ENCODE assay signal across 11 cellular contexts in the genomic region with DNA sequence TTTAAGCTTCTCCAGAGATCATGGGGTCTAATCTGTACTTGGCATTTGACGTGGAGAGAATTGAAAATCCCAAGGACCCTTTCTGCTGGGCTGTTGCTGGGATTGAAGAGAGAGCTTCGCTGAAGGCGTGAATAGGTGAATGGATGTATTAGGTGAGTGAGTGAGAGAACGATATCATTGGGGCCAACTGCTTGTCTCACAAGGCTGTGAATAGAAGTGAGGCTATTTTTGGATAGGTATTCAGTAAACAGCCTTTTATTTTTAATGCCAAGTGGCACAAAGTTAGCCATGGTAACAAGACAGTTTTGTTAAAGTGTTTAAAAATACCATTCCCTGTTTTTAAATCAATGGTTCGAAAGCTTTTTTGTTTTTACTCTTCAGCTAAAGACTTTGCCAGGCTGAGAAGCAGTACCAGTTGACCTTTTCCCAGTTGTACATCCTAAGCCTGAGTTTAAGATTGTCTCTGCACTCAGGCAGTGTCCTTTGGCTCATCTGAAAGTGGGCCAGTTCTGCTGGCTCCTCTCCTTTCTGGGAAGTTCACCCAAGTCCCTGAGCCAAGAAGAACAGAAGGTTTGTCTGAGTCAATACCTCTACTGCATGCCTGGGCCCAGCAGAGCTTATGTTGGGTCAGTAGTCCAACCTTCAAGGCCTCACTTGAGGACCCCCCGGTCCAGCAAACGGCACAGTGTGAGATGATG.
DNase-seq lines count a peak whose midpoint lies in the region; ATAC-seq, FAIRE-seq and TF ChIP-seq lines count a peak whose summit lies in the region.
"Had no signal": no experiment of that assay in that cellular context is flagged by ENCODE, and none has a peak within 500 bp of the region (broad histone marks: within the 10 kb centered on the region; RNA-seq: fewer than 3 reads in every experiment).

No MANE protein-coding gene starts in this region.

- FAIRE-seq in GM19239 (lab: Jason Lieb, UNC) = no peak
- FAIRE-seq: K562 had no signal

- intact Hi-C loops in MCF 10A (cut with micrococcal nuclease) (no loop called here), mammary epithelial cell (cut with micrococcal nuclease) (no loop called here), esophagus squamous epithelium (cut with DNase I) (no loop called here), aorta (cut with DNase I) (loop anchor here in 1 of 2 donors (5.0 kb wide), 1 partner anchor 35 kb away; no protein-coding TSS in a partner anchor)
- intact Hi-C loops in activated T-helper 1 cell treated with anti-CD3 and anti-CD28 coated beads, Interleukin-12 subunit alpha, Interleukin-12 subunit beta, Interleukin-2, Interleukin-4 antibody, amounts not matched to agents 30 ng/mL and 10 ng/mL and 1 ng/mL, durations not matched to agents 14 hours and 24 hours and 36 hours (cut with micrococcal nuclease) = no loop called here

- H3K4me3 ChIP-seq in mammary epithelial cell (replicated peaks in 1 of 3; ENCODE audit: insufficient read depth in 1 of 3, low read depth in 2 of 3, low read length in 3 of 3) (no peak overlapping the region), esophagus squamous epithelium (no peak overlapping the region), muscle layer of colon (ENCODE audit: low read depth in 1 of 2, low read length in 2 of 2) (no peak overlapping the region), aorta (ENCODE audit: low read length in 2 of 2) (no peak overlapping the region)
- H3K4me3 ChIP-seq: K562 had no signal

- CTCF ChIA-PET in MCF 10A (lab: Yijun Ruan, JAX) (interaction anchor here (0.6 to 1.1 kb wide), 6 partner anchors 12 to 214 kb away, joined by 3 to 5 read pairs (median 4); no protein-coding TSS in a partner anchor), mammary epithelial cell (lab: Charles Lee; ENCODE audit: low non-redundant PET) (no interaction called here)

- dilution Hi-C loops in mammary epithelial cell (cut with HindIII; ENCODE audit: low sequenced_read_pairs) = no loop called here

- TF ChIP-seq CTCF in MCF 10A (IDR thresholded peaks at IDR 0.05; ENCODE audit: unreplicated experiment) (no peak), mammary epithelial cell (conservative IDR thresholded peaks at IDR 0.05 in 1 of 2, IDR thresholded peaks at IDR 0.05 in 1 of 2; ENCODE audit: extremely low read depth in 1 of 2, insufficient read depth in 1 of 2, low read depth in 1 of 2, low read length in 2 of 2) (no peak), esophagus squamous epithelium (IDR thresholded peaks at IDR 0.05) (no peak)

- H4K20me1 ChIP-seq in mammary epithelial cell (ENCODE audit: insufficient read depth, low read length) = no peaks in the 10 kb centered on the region

- H3K27ac ChIP-seq in mammary epithelial cell (ENCODE audit: insufficient read depth, low read depth, low read length) = no peak overlapping the region
- peak overlapping the region; percentile 67 to 90 (median 86) for H3K27ac ChIP-seq in esophagus squamous epithelium
- peak overlapping the region; percentile 88 for H3K27ac ChIP-seq in muscle layer of colon (ENCODE audit: low read depth, low read length)
- H3K27ac ChIP-seq in aorta (ENCODE audit: low read depth in 1 of 2, low read length in 2 of 2) = peak overlapping the region; percentile 76 to 97
- H3K27ac ChIP-seq: parathyroid adenoma had no signal

- DNase-seq in MCF 10A (ENCODE audit: unreplicated experiment) (peak; percentile 73), mammary epithelial cell (no peak), esophagus squamous epithelium (lab: John Stamatoyannopoulos, UW) (no peak), aorta (peak in 1 of 2 donors; percentile 66), GM19239 (ENCODE audit: insufficient read length, low spot score) (no peak), dermis blood vessel endothelial cell (no peak)
- no peak for DNase-seq in activated T-helper 1 cell treated with anti-CD3 and anti-CD28 coated beads, Interleukin-12 subunit alpha, Interleukin-12 subunit beta, Interleukin-2, Interleukin-4 antibody, amounts not matched to agents 30 ng/mL and 10 ng/mL and 1 ng/mL, durations not matched to agents 14 hours and 24 hours and 36 hours (ENCODE audit: low spot score)
- DNase-seq: NCI-H2171 treated with DMSO at 0.1 percent for 48 hours had no signal

- H3K27me3 ChIP-seq in mammary epithelial cell (ENCODE audit: insufficient read depth, low read length) (no peaks in the 10 kb centered on the region), esophagus squamous epithelium (no peaks in the 10 kb centered on the region), muscle layer of colon (ENCODE audit: control insufficient read depth in 1 of 2, insufficient read depth in 2 of 2, low read length in 2 of 2) (no peaks in the 10 kb centered on the region), aorta (ENCODE audit: control insufficient read depth in 1 of 2, insufficient read depth in 2 of 2, low read length in 1 of 2) (no peaks in the 10 kb centered on the region)

- H3K36me3 Mint-ChIP-seq in MCF 10A (ENCODE audit: insufficient read depth, unreplicated experiment) = no peaks in the 10 kb centered on the region
- no peaks in the 10 kb centered on the region for H3K36me3 Mint-ChIP-seq in activated T-helper 1 cell treated with anti-CD3 and anti-CD28 coated beads, Interleukin-12 subunit alpha, Interleukin-12 subunit beta, Interleukin-2, Interleukin-4 antibody, amounts not matched to agents 30 ng/mL and 10 ng/mL and 1 ng/mL, durations not matched to agents 14 hours and 24 hours and 36 hours (ENCODE audit: low read depth)

- TF ChIP-seq POLR2A in esophagus squamous epithelium (IDR thresholded peaks at IDR 0.05) = no peak

- no peak overlapping the region for H3K4me2 ChIP-seq in mammary epithelial cell (ENCODE audit: insufficient read depth, low read depth, low read length)

- no peak overlapping the region for H2AFZ ChIP-seq in mammary epithelial cell (ENCODE audit: low read depth, low read length)
- H2AFZ ChIP-seq: parathyroid adenoma had no signal

- peak overlapping the region; percentile 40 for H3K27ac Mint-ChIP-seq in MCF 10A (ENCODE audit: low read depth, unreplicated experiment)
- H3K27ac Mint-ChIP-seq in activated T-helper 1 cell treated with anti-CD3 and anti-CD28 coated beads, Interleukin-12 subunit alpha, Interleukin-12 subunit beta, Interleukin-2, Interleukin-4 antibody, amounts not matched to agents 30 ng/mL and 10 ng/mL and 1 ng/mL, durations not matched to agents 14 hours and 24 hours and 36 hours = no peak overlapping the region

- H3K27me3 Mint-ChIP-seq in MCF 10A (ENCODE audit: insufficient read depth, unreplicated experiment) = no peaks in the 10 kb centered on the region
- no peaks in the 10 kb centered on the region for H3K27me3 Mint-ChIP-seq in activated T-helper 1 cell treated with anti-CD3 and anti-CD28 coated beads, Interleukin-12 subunit alpha, Interleukin-12 subunit beta, Interleukin-2, Interleukin-4 antibody, amounts not matched to agents 30 ng/mL and 10 ng/mL and 1 ng/mL, durations not matched to agents 14 hours and 24 hours and 36 hours (ENCODE audit: insufficient read depth)

- peaks cover 55% of the 10 kb centered on the region for H3K4me1 ChIP-seq in mammary epithelial cell (ENCODE audit: insufficient read depth, low read length)
- H3K4me1 ChIP-seq in esophagus squamous epithelium = peaks cover 78 to 100% (median 92%) of the 10 kb centered on the region in 3 donors
- peaks cover 88% of the 10 kb centered on the region for H3K4me1 ChIP-seq in muscle layer of colon (ENCODE audit: insufficient read depth, low read length)
- H3K4me1 ChIP-seq in aorta (ENCODE audit: control insufficient read depth in 1 of 2, insufficient read depth in 2 of 2, low read length in 2 of 2) = peaks cover 4 to 6% of the 10 kb centered on the region in 2 donors
- H3K4me1 ChIP-seq: parathyroid adenoma had no signal

- in situ Hi-C loops in mammary epithelial cell (cut with MboI; ENCODE audit: low sequenced_read_pairs in 2 of 2) = no loop called here

- BruUV-seq in MCF 10A (replicated peaks; lab: Mats Ljungman, UMichigan) (no TSS peak), mammary epithelial cell (replicated peaks; lab: Mats Ljungman, UMichigan) (no TSS peak)

- H3K9me3 Mint-ChIP-seq in MCF 10A (ENCODE audit: unreplicated experiment) = no peaks in the 10 kb centered on the region
- no peaks in the 10 kb centered on the region for H3K9me3 Mint-ChIP-seq in activated T-helper 1 cell treated with anti-CD3 and anti-CD28 coated beads, Interleukin-12 subunit alpha, Interleukin-12 subunit beta, Interleukin-2, Interleukin-4 antibody, amounts not matched to agents 30 ng/mL and 10 ng/mL and 1 ng/mL, durations not matched to agents 14 hours and 24 hours and 36 hours

- H3K9ac ChIP-seq in mammary epithelial cell (ENCODE audit: insufficient read depth, low read length) = no peak overlapping the region
- no peak overlapping the region for H3K9ac ChIP-seq in muscle layer of colon (ENCODE audit: low read length)
- H3K9ac ChIP-seq: parathyroid adenoma had no signal

- H3K79me2 ChIP-seq in mammary epithelial cell (ENCODE audit: insufficient read depth, low read length) = no peaks in the 10 kb centered on the region
- H3K79me2 ChIP-seq: parathyroid adenoma had no signal

- H3K36me3 ChIP-seq in mammary epithelial cell (ENCODE audit: insufficient read depth, low read length) (no peaks in the 10 kb centered on the region), esophagus squamous epithelium (no peaks in the 10 kb centered on the region), muscle layer of colon (ENCODE audit: insufficient read depth, low read length) (no peaks in the 10 kb centered on the region), aorta (ENCODE audit: control insufficient read depth in 1 of 2, insufficient read depth in 2 of 2, low read length in 1 of 2) (no peaks in the 10 kb centered on the region)

- POLR2A ChIA-PET in MCF 10A (lab: Yijun Ruan, JAX) = interaction anchor here (1.0 to 2.6 kb wide), 2 partner anchors 10 to 13 kb away, joined by 5 to 7 read pairs; no protein-coding TSS in a partner anchor

- WGBS in mammary epithelial cell (ENCODE audit: low coverage, missing lambda C conversion rate) = 49% methylated on average over 7 of the region's 7 CpGs
- 35 to 38% methylated on average over 6 to 7 of the region's 7 CpGs for WGBS in esophagus squamous epithelium, 2 donors
- WGBS in aorta, 2 donors = 6 to 10% methylated on average over 7 of the region's 7 CpGs

- peaks cover 56% of the 10 kb centered on the region for H3K4me1 Mint-ChIP-seq in MCF 10A (ENCODE audit: insufficient read depth, unreplicated experiment)
- no peaks in the 10 kb centered on the region for H3K4me1 Mint-ChIP-seq in activated T-helper 1 cell treated with anti-CD3 and anti-CD28 coated beads, Interleukin-12 subunit alpha, Interleukin-12 subunit beta, Interleukin-2, Interleukin-4 antibody, amounts not matched to agents 30 ng/mL and 10 ng/mL and 1 ng/mL, durations not matched to agents 14 hours and 24 hours and 36 hours (ENCODE audit: low read depth)

- peak; percentile 54 for ATAC-seq in aorta (ENCODE audit: low FRiP score)
- ATAC-seq: K562 had no signal

- H3K4me3 Mint-ChIP-seq in MCF 10A (ENCODE audit: unreplicated experiment) = no peak overlapping the region
- H3K4me3 Mint-ChIP-seq in activated T-helper 1 cell treated with anti-CD3 and anti-CD28 coated beads, Interleukin-12 subunit alpha, Interleukin-12 subunit beta, Interleukin-2, Interleukin-4 antibody, amounts not matched to agents 30 ng/mL and 10 ng/mL and 1 ng/mL, durations not matched to agents 14 hours and 24 hours and 36 hours = no peak overlapping the region

- no peaks in the 10 kb centered on the region for H3K9me3 ChIP-seq in mammary epithelial cell (replicated peaks; ENCODE audit: insufficient read depth, low read length)
- no peaks in the 10 kb centered on the region for H3K9me3 ChIP-seq in esophagus squamous epithelium
- no peaks in the 10 kb centered on the region for H3K9me3 ChIP-seq in muscle layer of colon (ENCODE audit: low read length)
- H3K9me3 ChIP-seq in aorta (ENCODE audit: control insufficient read depth, low read length) = no peaks in the 10 kb centered on the region
